ENCODE assay signal across 13 cellular contexts in genomic region chr2:84800194-84800805, GRCh38.
DNase-seq lines count a peak whose midpoint lies in the region; ATAC-seq lines count a peak whose summit lies in the region.
"Had no signal": no experiment of that assay in that cellular context is flagged by ENCODE, and none has a peak within 500 bp of the region (broad histone marks: within the 10 kb centered on the region; RNA-seq: fewer than 3 reads in every experiment).

No MANE protein-coding gene starts in this region.

- 0 out of 2 replicates have a peak, but pooled peaks cover 2% of the 10 kb centered on the region for H3K27me3 ChIP-seq in iPS DF 6.9 (ENCODE audit: control insufficient read depth, insufficient read depth, low read length)

- peak overlapping the region; percentile 10 for H3K27ac ChIP-seq in iPS DF 6.9 (ENCODE audit: low read length)
- H3K27ac ChIP-seq: 22Rv1, coronary artery had no signal

- no peaks in the 10 kb centered on the region for H3K9me3 ChIP-seq in iPS DF 6.9 (ENCODE audit: control insufficient read depth, insufficient read depth, low read length)

- intact Hi-C loops in activated CD4-positive, alpha-beta T cell treated with anti-CD3 and anti-CD28 coated beads for 36 hours (cut with DNase I, micrococcal nuclease): no loop called here

- no peak overlapping the region for H3K4me3 ChIP-seq in iPS DF 6.9 (ENCODE audit: low read length)
- H3K4me3 ChIP-seq: coronary artery had no signal

- peaks cover 7% of the 10 kb centered on the region for H3K9me3 Mint-ChIP-seq in activated CD4-positive, alpha-beta T cell treated with anti-CD3 and anti-CD28 coated beads for 36 hours (ENCODE audit: low read depth)

- H3K27me3 Mint-ChIP-seq in activated CD4-positive, alpha-beta T cell treated with anti-CD3 and anti-CD28 coated beads for 36 hours: no peaks in the 10 kb centered on the region

- peaks cover 15% of the 10 kb centered on the region for H3K4me1 Mint-ChIP-seq in activated CD4-positive, alpha-beta T cell treated with anti-CD3 and anti-CD28 coated beads for 36 hours

- no CpG with 5 or more reads among the region's 1 CpG for WGBS in iPS DF 6.9 (ENCODE audit: insufficient coverage, insufficient read length)

- H3K27ac Mint-ChIP-seq in activated CD4-positive, alpha-beta T cell treated with anti-CD3 and anti-CD28 coated beads for 36 hours: no peak overlapping the region
- H3K27ac Mint-ChIP-seq: activated T-helper 2 cell treated with anti-CD3 and anti-CD28 coated beads, Interferon-gamma antibody, Interleukin-2, Interleukin-4, amounts not matched to agents 10 μg/mL and 5 μg/mL and 100 μg/mL, durations not matched to agents 14 hours and 24 hours and 36 hours had no signal

- no peak overlapping the region for H3K4me3 Mint-ChIP-seq in activated CD4-positive, alpha-beta T cell treated with anti-CD3 and anti-CD28 coated beads for 36 hours

- no peak for DNase-seq in activated CD4-positive, alpha-beta T cell treated with anti-CD3 and anti-CD28 coated beads for 36 hours
- DNase-seq in activated CD4-positive, alpha-beta T cell treated with anti-CD3 and anti-CD28 coated beads, Interleukin-2, amount 50 U/mL, for 48 hours: no peak
- DNase-seq in iPS DF 6.9 (ENCODE audit: low read depth, low spot score): no peak
- DNase-seq in amygdala (lab: John Stamatoyannopoulos, UW): no peak
- DNase-seq in islet precursor cell: no peak
- no peak for DNase-seq in DMS153 treated with DMSO at 0.1 percent for 48 hours (lab: John Stamatoyannopoulos, UW; ENCODE audit: unreplicated experiment)
- DNase-seq: NCI-H82, retina had no signal

- POLR2A ChIA-PET in activated CD4-positive, alpha-beta T cell treated with anti-CD3 and anti-CD28 coated beads for 36 hours (lab: Charles Lee): interaction anchor here (0.6 kb wide), 1 partner anchor 9 kb away, joined by 3 read pairs; no protein-coding TSS in a partner anchor

- H3K36me3 Mint-ChIP-seq in activated CD4-positive, alpha-beta T cell treated with anti-CD3 and anti-CD28 coated beads for 36 hours (ENCODE audit: low read depth): peaks cover 8% of the 10 kb centered on the region

- H3K36me3 ChIP-seq in iPS DF 6.9 (ENCODE audit: control insufficient read depth, insufficient read depth, low read length): no peaks in the 10 kb centered on the region

- H3K4me1 ChIP-seq in iPS DF 6.9 (ENCODE audit: control insufficient read depth, insufficient read depth, low read length): peaks cover 8% of the 10 kb centered on the region

- peak; percentile 44 for ATAC-seq in activated CD4-positive, alpha-beta T cell treated with anti-CD3 and anti-CD28 coated beads for 36 hours
- peak; percentile 87 for ATAC-seq in GM21526 (IDR thresholded peaks at IDR 0.05; ENCODE audit: low FRiP score, unreplicated experiment)
- ATAC-seq in HG03159 (IDR thresholded peaks at IDR 0.05; ENCODE audit: unreplicated experiment): peak; percentile 83

- CTCF ChIA-PET in activated CD4-positive, alpha-beta T cell treated with anti-CD3 and anti-CD28 coated beads for 36 hours (lab: Charles Lee): no interaction called here
